13 cellular contexts compared by ENCODE assay signal in the genomic region with DNA sequence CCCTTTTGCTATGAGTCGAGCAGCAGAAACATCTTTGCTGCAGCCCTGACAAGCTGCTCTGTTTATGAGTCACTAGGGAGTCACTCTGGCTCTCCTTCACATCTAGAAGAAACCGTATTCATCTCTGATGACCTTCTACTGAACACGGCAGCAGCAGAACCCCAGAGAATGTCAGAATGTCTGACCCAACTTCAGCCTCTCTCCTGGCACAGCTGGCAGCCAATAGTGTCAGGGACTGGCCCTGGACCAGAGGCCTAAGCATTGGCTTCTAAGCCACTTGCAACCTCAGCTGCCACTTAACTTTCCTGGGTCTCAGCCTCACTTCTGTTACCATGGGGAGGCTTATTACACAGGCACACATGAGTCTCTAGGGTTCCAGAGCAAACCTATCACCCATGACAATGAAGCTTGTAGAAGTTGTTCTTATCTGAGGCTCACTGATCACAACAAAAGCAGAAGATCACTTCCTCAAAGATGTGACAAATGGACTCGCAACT.
A peak's percentile ranks its signal among the peaks of the same experiment; 100 is the strongest.
DNase-seq lines count a peak whose midpoint lies in the region; ATAC-seq and TF ChIP-seq lines count a peak whose summit lies in the region.
"Had no signal": no experiment of that assay in that cellular context is flagged by ENCODE, and none has a peak within 500 bp of the region (broad histone marks: within the 10 kb centered on the region; RNA-seq: fewer than 3 reads in every experiment).

No MANE protein-coding gene starts in this region.

- H3K9me3 ChIP-seq in IMR-90 (ENCODE audit: control insufficient read depth, insufficient read depth, low read length) (no peaks in the 10 kb centered on the region), mammary epithelial cell (replicated peaks; ENCODE audit: insufficient read depth, low read length) (no peaks in the 10 kb centered on the region)

- H3K27ac ChIP-seq in IMR-90 (ENCODE audit: insufficient read depth, low read length), result no peak overlapping the region
- H3K27ac ChIP-seq in mammary epithelial cell (ENCODE audit: insufficient read depth, low read depth, low read length), result no peak overlapping the region

- H2BK15ac ChIP-seq in IMR-90 (ENCODE audit: low read depth, low read length), result no peak overlapping the region

- POLR2A ChIA-PET in activated CD4-positive, alpha-beta memory T cell treated with anti-CD3 and anti-CD28 coated beads for 36 hours (lab: Charles Lee), result interaction anchor here (0.5 kb wide), 1 partner anchor 184 kb away, joined by 5 read pairs; a partner anchor contains a TSS
- POLR2A ChIA-PET in activated CD4-positive, alpha-beta memory T cell treated with anti-CD3 and anti-CD28 coated beads, Interleukin-2, amount 10 ng/mL, durations not matched to agents 7 days and 5 days (lab: Charles Lee), result no interaction called here
- POLR2A ChIA-PET in IMR-90 (lab: Charles Lee; ENCODE audit: unreplicated experiment), result no interaction called here

- in situ Hi-C loops in IMR-90 (cut with MboI; ENCODE audit: low sequenced_read_pairs) (no loop called here), mammary epithelial cell (cut with MboI; ENCODE audit: low sequenced_read_pairs in 2 of 2) (no loop called here)

- H3K27me3 ChIP-seq in IMR-90 (ENCODE audit: control insufficient read depth, insufficient read depth, low read length), result peaks cover 17% of the 10 kb centered on the region
- no peaks in the 10 kb centered on the region for H3K27me3 ChIP-seq in mammary epithelial cell (ENCODE audit: insufficient read depth, low read length)

- no peak overlapping the region for H3K4me3 Mint-ChIP-seq in activated CD4-positive, alpha-beta memory T cell treated with anti-CD3 and anti-CD28 coated beads for 36 hours
- no peak overlapping the region for H3K4me3 Mint-ChIP-seq in activated CD4-positive, alpha-beta memory T cell treated with anti-CD3 and anti-CD28 coated beads, Interleukin-2, amount 10 ng/mL, durations not matched to agents 7 days and 5 days
- H3K4me3 Mint-ChIP-seq: activated naive CD8-positive, alpha-beta T cell; T-helper 17 cell had no signal

- no peaks in the 10 kb centered on the region for H3K9me1 ChIP-seq in IMR-90 (ENCODE audit: insufficient read depth, low read length)

- no peak overlapping the region for H4K5ac ChIP-seq in IMR-90 (ENCODE audit: low read depth, low read length)

- H2AFZ ChIP-seq in IMR-90 (replicated peaks; ENCODE audit: low read length, poor library complexity) (no peak overlapping the region), mammary epithelial cell (ENCODE audit: low read depth, low read length) (no peak overlapping the region)

- no peak overlapping the region for H4K8ac ChIP-seq in IMR-90 (ENCODE audit: low read depth in 2 of 2, low read length in 2 of 2)

- H3K4me2 ChIP-seq in IMR-90 (ENCODE audit: low read depth, low read length), result no peak overlapping the region
- no peak overlapping the region for H3K4me2 ChIP-seq in mammary epithelial cell (ENCODE audit: insufficient read depth, low read depth, low read length)

- no peak overlapping the region for H4K91ac ChIP-seq in IMR-90 (ENCODE audit: insufficient read depth, low read depth, low read length)

- ATAC-seq in IMR-90 (ENCODE audit: low read depth) (peak; percentile 89), GM21360 (IDR thresholded peaks at IDR 0.05; ENCODE audit: unreplicated experiment) (no peak)
- ATAC-seq: T-helper 17 cell had no signal

- no peak overlapping the region for H2BK5ac ChIP-seq in IMR-90 (ENCODE audit: low read depth, low read length, poor library complexity, severe bottlenecking)

- H3K36me3 Mint-ChIP-seq in activated CD4-positive, alpha-beta memory T cell treated with anti-CD3 and anti-CD28 coated beads for 36 hours, result no peaks in the 10 kb centered on the region
- H3K36me3 Mint-ChIP-seq in activated CD4-positive, alpha-beta memory T cell treated with anti-CD3 and anti-CD28 coated beads, Interleukin-2, amount 10 ng/mL, durations not matched to agents 7 days and 5 days (ENCODE audit: low read depth), result no peaks in the 10 kb centered on the region
- H3K36me3 Mint-ChIP-seq: activated naive CD8-positive, alpha-beta T cell had no signal

- CTCF ChIA-PET in activated CD4-positive, alpha-beta memory T cell treated with anti-CD3 and anti-CD28 coated beads for 36 hours (lab: Charles Lee), result no interaction called here
- CTCF ChIA-PET in activated CD4-positive, alpha-beta memory T cell treated with anti-CD3 and anti-CD28 coated beads, Interleukin-2, amount 10 ng/mL, durations not matched to agents 7 days and 5 days (lab: Charles Lee), result no interaction called here
- CTCF ChIA-PET in IMR-90 (lab: Yijun Ruan, JAX), result no interaction called here
- CTCF ChIA-PET in mammary epithelial cell (lab: Charles Lee; ENCODE audit: low non-redundant PET), result no interaction called here

- intact Hi-C loops in activated CD4-positive, alpha-beta memory T cell treated with anti-CD3 and anti-CD28 coated beads for 36 hours (cut with micrococcal nuclease), result no loop called here
- intact Hi-C loops in IMR-90 (cut with micrococcal nuclease) (no loop called here), mammary epithelial cell (cut with micrococcal nuclease) (no loop called here), posterior vena cava (cut with DNase I) (no loop called here)

- H3K56ac ChIP-seq in IMR-90 (ENCODE audit: extremely low read depth, insufficient read depth, low read length), result no peak overlapping the region

- H3K14ac ChIP-seq in IMR-90 (replicated peaks; ENCODE audit: low read depth, low read length), result no peak overlapping the region

- H3K4me3 ChIP-seq in IMR-90 (ENCODE audit: insufficient read depth, low read depth, low read length) (no peak overlapping the region), mammary epithelial cell (replicated peaks in 1 of 3; ENCODE audit: insufficient read depth in 1 of 3, low read depth in 2 of 3, low read length in 3 of 3) (no peak overlapping the region)

- no peaks in the 10 kb centered on the region for H3K27me3 Mint-ChIP-seq in activated CD4-positive, alpha-beta memory T cell treated with anti-CD3 and anti-CD28 coated beads for 36 hours
- peaks cover 5% of the 10 kb centered on the region for H3K27me3 Mint-ChIP-seq in activated CD4-positive, alpha-beta memory T cell treated with anti-CD3 and anti-CD28 coated beads, Interleukin-2, amount 10 ng/mL, durations not matched to agents 7 days and 5 days
- H3K27me3 Mint-ChIP-seq: activated naive CD8-positive, alpha-beta T cell had no signal

- H3K36me3 ChIP-seq in IMR-90 (ENCODE audit: control insufficient read depth, insufficient read depth, low read length) (no peaks in the 10 kb centered on the region), mammary epithelial cell (ENCODE audit: insufficient read depth, low read length) (no peaks in the 10 kb centered on the region)

- H3K23ac ChIP-seq in IMR-90 (ENCODE audit: low read depth, low read length), result no peak overlapping the region

- TF ChIP-seq CTCF in IMR-90 (conservative IDR thresholded peaks at IDR 0.05; ENCODE audit: low read depth, low read length) (no peak), mammary epithelial cell (conservative IDR thresholded peaks at IDR 0.05 in 1 of 2, IDR thresholded peaks at IDR 0.05 in 1 of 2; ENCODE audit: extremely low read depth in 1 of 2, insufficient read depth in 1 of 2, low read depth in 1 of 2, low read length in 2 of 2) (no peak)

- no peak overlapping the region for H3K9ac ChIP-seq in IMR-90 (ENCODE audit: low read depth, low read length)
- H3K9ac ChIP-seq in mammary epithelial cell (ENCODE audit: insufficient read depth, low read length), result no peak overlapping the region

- no peak overlapping the region for H3K27ac Mint-ChIP-seq in activated CD4-positive, alpha-beta memory T cell treated with anti-CD3 and anti-CD28 coated beads for 36 hours
- H3K27ac Mint-ChIP-seq in activated CD4-positive, alpha-beta memory T cell treated with anti-CD3 and anti-CD28 coated beads, Interleukin-2, amount 10 ng/mL, durations not matched to agents 7 days and 5 days, result no peak overlapping the region
- H3K27ac Mint-ChIP-seq: activated naive CD8-positive, alpha-beta T cell; T-helper 17 cell had no signal

- dilution Hi-C loops in IMR-90 (cut with HindIII; ENCODE audit: low sequenced_read_pairs, unreplicated experiment) (no loop called here), mammary epithelial cell (cut with HindIII; ENCODE audit: low sequenced_read_pairs) (loop anchor here (5.0 kb wide), 1 partner anchor 70 kb away; no protein-coding TSS in a partner anchor)

- no peaks in the 10 kb centered on the region for H4K20me1 ChIP-seq in IMR-90 (ENCODE audit: insufficient read depth, low read length)
- no peaks in the 10 kb centered on the region for H4K20me1 ChIP-seq in mammary epithelial cell (ENCODE audit: insufficient read depth, low read length)

- H3K4me1 ChIP-seq in IMR-90 (ENCODE audit: control insufficient read depth, insufficient read depth, low read length) (peaks cover 3% of the 10 kb centered on the region; the same call in 1 of the 2 replicates), mammary epithelial cell (ENCODE audit: insufficient read depth, low read length) (no peaks in the 10 kb centered on the region)

- BruUV-seq in IMR-90 (replicated peaks; lab: Mats Ljungman, UMichigan) (no TSS peak), mammary epithelial cell (replicated peaks; lab: Mats Ljungman, UMichigan) (no TSS peak)

- no peak for TF ChIP-seq RAD21 in IMR-90 (IDR thresholded peaks at IDR 0.05; ENCODE audit: low read length)

- H3K79me2 ChIP-seq in mammary epithelial cell (ENCODE audit: insufficient read depth, low read length), result no peaks in the 10 kb centered on the region

- no peak overlapping the region for H2BK20ac ChIP-seq in IMR-90 (ENCODE audit: low read depth, low read length)

- H3K18ac ChIP-seq in IMR-90 (ENCODE audit: low read depth, low read length), result no peak overlapping the region

- no CpG with 5 or more reads among the region's 4 CpGs for WGBS in IMR-90 (ENCODE audit: extremely low coverage in 2 of 2, insufficient read length in 1 of 2), 2 experiments
- WGBS in mammary epithelial cell (ENCODE audit: low coverage, missing lambda C conversion rate), result 47% methylated on average over 3 of the region's 4 CpGs

- peaks cover 13% of the 10 kb centered on the region for H3K4me1 Mint-ChIP-seq in activated CD4-positive, alpha-beta memory T cell treated with anti-CD3 and anti-CD28 coated beads for 36 hours (ENCODE audit: low read depth)
- H3K4me1 Mint-ChIP-seq in activated CD4-positive, alpha-beta memory T cell treated with anti-CD3 and anti-CD28 coated beads, Interleukin-2, amount 10 ng/mL, durations not matched to agents 7 days and 5 days, result peaks cover 16% of the 10 kb centered on the region

- peak; percentile 50 for DNase-seq in activated CD4-positive, alpha-beta memory T cell treated with anti-CD3 and anti-CD28 coated beads for 36 hours
- no peak for DNase-seq in activated CD4-positive, alpha-beta memory T cell treated with anti-CD3 and anti-CD28 coated beads, Interleukin-2, amount 10 ng/mL, durations not matched to agents 7 days and 5 days
- DNase-seq in IMR-90 (peak; percentile 66), mammary epithelial cell (peak; percentile 57), posterior vena cava (ENCODE audit: low spot score) (peak; percentile 82), cerebellar cortex (ENCODE audit: low spot score) (no peak), NCI-H2107 treated with DMSO at 0.1 percent for 48 hours (lab: John Stamatoyannopoulos, UW; ENCODE audit: unreplicated experiment) (no peak)
- DNase-seq: AML-193, erythroblast, NCI-H1105 treated with DMSO at 0.1 percent for 48 hours, T-helper 17 cell had no signal

- H3K9me3 Mint-ChIP-seq in activated CD4-positive, alpha-beta memory T cell treated with anti-CD3 and anti-CD28 coated beads for 36 hours, result no peaks in the 10 kb centered on the region
- H3K9me3 Mint-ChIP-seq in activated CD4-positive, alpha-beta memory T cell treated with anti-CD3 and anti-CD28 coated beads, Interleukin-2, amount 10 ng/mL, durations not matched to agents 7 days and 5 days, result no peaks in the 10 kb centered on the region

- H2AK5ac ChIP-seq in IMR-90 (ENCODE audit: low read depth, low read length), result no peak overlapping the region

- no peak overlapping the region for H2BK120ac ChIP-seq in IMR-90 (ENCODE audit: low read depth, low read length)

- TF ChIP-seq POLR2A in IMR-90 (IDR thresholded peaks at IDR 0.05; ENCODE audit: low read depth, low read length), result no peak

- no peak overlapping the region for H2AK9ac ChIP-seq in IMR-90 (replicated peaks; ENCODE audit: low read depth, low read length, poor library complexity)

- H3K4ac ChIP-seq in IMR-90 (ENCODE audit: low read depth, low read length), result no peak overlapping the region

- no peaks in the 10 kb centered on the region for H3K79me1 ChIP-seq in IMR-90 (ENCODE audit: low read depth in 1 of 2, low read length in 2 of 2)

Comparison
In these comparisons a context has a peak if more than half of its experiments do, and no peak if none do; other contexts are left out.
1. DNase-seq: peak in activated CD4-positive, alpha-beta memory T cell treated with anti-CD3 and anti-CD28 coated beads for 36 hours (single experiment), IMR-90 (single experiment), mammary epithelial cell (single experiment) and posterior vena cava (single experiment); none in activated CD4-positive, alpha-beta memory T cell treated with anti-CD3 and anti-CD28 coated beads, Interleukin-2, amount 10 ng/mL, durations not matched to agents 7 days and 5 days (single experiment), cerebellar cortex (single experiment) and NCI-H2107 treated with DMSO at 0.1 percent for 48 hours (single experiment).